In genomic region chr3:151268267-151269235, GRCh38 we compare ENCODE assay signal across 9 cellular contexts. TPM values are rescaled to one million over a fixed set of nuclear protein-coding genes. Genes with fewer than 3 reads are reported as not detected.
DNase-seq lines count a peak whose midpoint lies in the region; ATAC-seq and TF ChIP-seq lines count a peak whose summit lies in the region.
"Had no signal": no experiment of that assay in that cellular context is flagged by ENCODE, and none has a peak within 500 bp of the region (broad histone marks: within the 10 kb centered on the region; RNA-seq: fewer than 3 reads in every experiment).

No MANE protein-coding gene starts in this region.

- ATAC-seq in GM19035 (IDR thresholded peaks at IDR 0.05; ENCODE audit: unreplicated experiment) (peak; percentile 52), HG02798 (IDR thresholded peaks at IDR 0.05; ENCODE audit: poor library complexity, unreplicated experiment) (peak; percentile 36), T-helper 17 cell (peak; percentile 66)
- peak; percentile 84 to 85 for ATAC-seq in natural killer cell treated with Interleukin-12 subunit alpha and Interleukin-12 subunit beta and Interleukin-15 and Interleukin-18, amount 100 ng/mL, for 72 hours

- TF ChIP-seq CTCF in prostate gland (IDR thresholded peaks at IDR 0.05) = no peak
- no peak for TF ChIP-seq CTCF in HFFc6 (IDR thresholded peaks at IDR 0.05)

- H3K4me3 Mint-ChIP-seq in T-helper 17 cell (peak overlapping the region; percentile 67), HFFc6 (no peak overlapping the region)
- H3K4me3 Mint-ChIP-seq in natural killer cell treated with Interleukin-12 subunit alpha and Interleukin-12 subunit beta and Interleukin-15 and Interleukin-18, amount 100 ng/mL, for 72 hours = peak overlapping the region; percentile 73

- H3K36me3 ChIP-seq in prostate gland = no peaks in the 10 kb centered on the region

- no peak overlapping the region for H3K27ac ChIP-seq in prostate gland

- no peaks in the 10 kb centered on the region for H3K27me3 ChIP-seq in prostate gland (replicated peaks; ENCODE audit: insufficient read depth)

- no peaks in the 10 kb centered on the region for H3K36me3 Mint-ChIP-seq in T-helper 17 cell (ENCODE audit: low read depth)
- no peaks in the 10 kb centered on the region for H3K36me3 Mint-ChIP-seq in natural killer cell treated with Interleukin-12 subunit alpha and Interleukin-12 subunit beta and Interleukin-15 and Interleukin-18, amount 100 ng/mL, for 72 hours
- no peaks in the 10 kb centered on the region for H3K36me3 Mint-ChIP-seq in HFFc6 (ENCODE audit: low read depth)

- H3K4me3 ChIP-seq in prostate gland = no peak overlapping the region

- H3K9me3 ChIP-seq in T-helper 17 cell (ENCODE audit: control insufficient read depth, low read length, poor library complexity, severe bottlenecking) (no peaks in the 10 kb centered on the region), prostate gland (no peaks in the 10 kb centered on the region)
- H3K9me3 ChIP-seq: SK-N-SH had no signal

- H3K4me1 Mint-ChIP-seq in T-helper 17 cell = peaks cover 22% of the 10 kb centered on the region
- peaks cover 24 to 62% of the 10 kb centered on the region in 2 donors for H3K4me1 Mint-ChIP-seq in natural killer cell treated with Interleukin-12 subunit alpha and Interleukin-12 subunit beta and Interleukin-15 and Interleukin-18, amount 100 ng/mL, for 72 hours (ENCODE audit: low read depth in 2 of 2)
- no peaks in the 10 kb centered on the region for H3K4me1 Mint-ChIP-seq in HFFc6 (ENCODE audit: low read depth)

- TF ChIP-seq POLR2A in prostate gland (IDR thresholded peaks at IDR 0.05) = no peak

- H3K27ac Mint-ChIP-seq in T-helper 17 cell = peak overlapping the region; percentile 91
- peak overlapping the region; percentile 92 to 94 for H3K27ac Mint-ChIP-seq in natural killer cell treated with Interleukin-12 subunit alpha and Interleukin-12 subunit beta and Interleukin-15 and Interleukin-18, amount 100 ng/mL, for 72 hours
- no peak overlapping the region for H3K27ac Mint-ChIP-seq in HFFc6

- intact Hi-C loops in prostate gland (cut with DNase I) = no loop called here

- no peaks in the 10 kb centered on the region for H3K4me1 ChIP-seq in prostate gland (replicated peaks)

- DNase-seq in T-helper 17 cell (no peak), NCI-H1694 (lab: John Stamatoyannopoulos, UW) (no peak), prostate gland (ENCODE audit: low spot score) (no peak), NCI-H128 (lab: John Stamatoyannopoulos, UW; ENCODE audit: unreplicated experiment) (no peak), HFFc6 (no peak)
- DNase-seq in natural killer cell treated with Interleukin-12 subunit alpha and Interleukin-12 subunit beta and Interleukin-15 and Interleukin-18, amount 100 ng/mL, for 72 hours (ENCODE audit: low spot score) = peak; percentile 64
- DNase-seq: SK-N-SH had no signal

- peaks cover 7% of the 10 kb centered on the region for H3K27me3 Mint-ChIP-seq in T-helper 17 cell
- H3K27me3 Mint-ChIP-seq in natural killer cell treated with Interleukin-12 subunit alpha and Interleukin-12 subunit beta and Interleukin-15 and Interleukin-18, amount 100 ng/mL, for 72 hours = no peaks in the 10 kb centered on the region
- H3K27me3 Mint-ChIP-seq in HFFc6 (ENCODE audit: insufficient read depth) = peaks cover 7% of the 10 kb centered on the region

- no peaks in the 10 kb centered on the region for H3K9me3 Mint-ChIP-seq in natural killer cell treated with Interleukin-12 subunit alpha and Interleukin-12 subunit beta and Interleukin-15 and Interleukin-18, amount 100 ng/mL, for 72 hours
- H3K9me3 Mint-ChIP-seq in HFFc6 = no peaks in the 10 kb centered on the region

- WGBS in prostate gland = 95% methylated on average over 11 of the region's 11 CpGs

RNA-seq across cellular contexts. Expression of gene P2RY14, which starts 9.8 kb away (rescaled TPM):
- total RNA-seq in T-helper 17 cell = under 1 TPM; 0.26 to 0.90 TPM
- total RNA-seq in natural killer cell treated with Interleukin-12 subunit alpha and Interleukin-12 subunit beta and Interleukin-15 and Interleukin-18, amount 100 ng/mL, for 72 hours = 1 to 10 TPM; 2.0 to 2.1 TPM
- under 1 TPM; 0.09 to 0.28 TPM for total RNA-seq in prostate gland
- total RNA-seq in HFFc6 (2021; fragmentation: NEBNext Ultra II Directional; extraction: Animal tissue kit (Norgen Biotek cat#: 25700)) = not detected

RNA-seq across cellular contexts. Expression of gene GPR87, which starts 48.1 kb away (rescaled TPM):
- total RNA-seq in T-helper 17 cell (not detected), prostate gland (10 to 100 TPM in 1 of 2 donors, 1 to 10 TPM in 1; 9.3 to 10.9 TPM)
- total RNA-seq in natural killer cell treated with Interleukin-12 subunit alpha and Interleukin-12 subunit beta and Interleukin-15 and Interleukin-18, amount 100 ng/mL, for 72 hours = not detected
- not detected for total RNA-seq in HFFc6 (2021; fragmentation: NEBNext Ultra II Directional; extraction: Animal tissue kit (Norgen Biotek cat#: 25700))

Comparison
In these comparisons a context has a peak if more than half of its experiments do, and no peak if none do; other contexts are left out.
1. RNA of gene GPR87, which starts 48.1 kb away (total RNA-seq): 9.3 to 10.9 TPM in prostate gland; not detected in natural killer cell treated with Interleukin-12 subunit alpha and Interleukin-12 subunit beta and Interleukin-15 and Interleukin-18, amount 100 ng/mL, for 72 hours, not detected in T-helper 17 cell and not detected in HFFc6; every median in the first group is over 4 times any median in the second.
2. Peak in every context shown above with its lines, with median percentiles within 50 percentile points of each other: ATAC-seq.